9 cellular contexts compared by ENCODE assay signal in genomic region chr9:35882265-35882848, GRCh38. TPM values are rescaled to one million over a fixed set of nuclear protein-coding genes. Genes with fewer than 3 reads are reported as not detected.
DNase-seq lines count a peak whose midpoint lies in the region; ATAC-seq and TF ChIP-seq lines count a peak whose summit lies in the region.
"Had no signal": no experiment of that assay in that cellular context is flagged by ENCODE, and none has a peak within 500 bp of the region (broad histone marks: within the 10 kb centered on the region; RNA-seq: fewer than 3 reads in every experiment).

No MANE protein-coding gene starts in this region.

- peaks cover 4% of the 10 kb centered on the region for H3K9me3 Mint-ChIP-seq in activated T-helper 17 cell treated with anti-CD3 and anti-CD28 coated beads, Interleukin-2, amount 50 U/mL, for 72 hours

- H3K36me3 Mint-ChIP-seq in activated T-helper 17 cell treated with anti-CD3 and anti-CD28 coated beads, Interleukin-2, amount 50 U/mL, for 72 hours (ENCODE audit: low read depth): no peaks in the 10 kb centered on the region

- ATAC-seq in activated T-helper 17 cell treated with anti-CD3 and anti-CD28 coated beads, Interleukin-2, amount 50 U/mL, for 72 hours (replicated peaks): peak; percentile 72
- ATAC-seq in HG02981 (IDR thresholded peaks at IDR 0.05; ENCODE audit: unreplicated experiment): no peak

- TF ChIP-seq EP300 in suprapubic skin (IDR thresholded peaks at IDR 0.05): no peak

- TF ChIP-seq CTCF in fibroblast of villous mesenchyme (IDR thresholded peaks at IDR 0.05; ENCODE audit: insufficient read depth, low read depth, low read length): peak; percentile 99
- TF ChIP-seq CTCF in suprapubic skin (IDR thresholded peaks at IDR 0.05): peak; percentile 93 to 95

- no peaks in the 10 kb centered on the region for H3K4me1 Mint-ChIP-seq in activated T-helper 17 cell treated with anti-CD3 and anti-CD28 coated beads, Interleukin-2, amount 50 U/mL, for 72 hours

- no peak for TF ChIP-seq POLR2A in suprapubic skin (IDR thresholded peaks at IDR 0.05)

- H3K4me3 ChIP-seq in fibroblast of villous mesenchyme (ENCODE audit: low read depth, low read length) (no peak overlapping the region), suprapubic skin (no peak overlapping the region)

- H3K27me3 ChIP-seq in suprapubic skin: no peaks in the 10 kb centered on the region

- 2% methylated on average over 4 of the region's 4 CpGs for WGBS in suprapubic skin

- peaks cover 3% of the 10 kb centered on the region for H3K4me1 ChIP-seq in suprapubic skin

- H3K27me3 Mint-ChIP-seq in activated T-helper 17 cell treated with anti-CD3 and anti-CD28 coated beads, Interleukin-2, amount 50 U/mL, for 72 hours: peaks cover 7% of the 10 kb centered on the region

- no peaks in the 10 kb centered on the region for H3K36me3 ChIP-seq in suprapubic skin

- DNase-seq in D341Med (ENCODE audit: low spot score): peak; percentile 83
- peak; percentile 62 for DNase-seq in LHCN-M2 (ENCODE audit: low read depth)
- DNase-seq in RPMI7951 (ENCODE audit: low read depth): peak; percentile 64
- DNase-seq in fibroblast of villous mesenchyme (ENCODE audit: low read depth): peak; percentile 78
- peak in 52 of 56 donors; percentile 8 to 90 (median 59) for DNase-seq in nucleus accumbens (lab: John Stamatoyannopoulos, UW)
- peak; percentile 88 to 93 for DNase-seq in suprapubic skin (ENCODE audit: low spot score in 2 of 2)

- H3K27ac ChIP-seq in suprapubic skin: no peak overlapping the region

- no peak overlapping the region for H3K27ac Mint-ChIP-seq in activated T-helper 17 cell treated with anti-CD3 and anti-CD28 coated beads, Interleukin-2, amount 50 U/mL, for 72 hours

- H3K4me3 Mint-ChIP-seq in activated T-helper 17 cell treated with anti-CD3 and anti-CD28 coated beads, Interleukin-2, amount 50 U/mL, for 72 hours: no peak overlapping the region

- H3K9me3 ChIP-seq in suprapubic skin: no peaks in the 10 kb centered on the region

RNA-seq across cellular contexts. Expression of gene OR13J1, which starts 12.2 kb away (rescaled TPM):
- total RNA-seq in LHCN-M2 (2014; rRNA removed) (not detected in 2 replicates), fibroblast of villous mesenchyme (not detected in 2 replicates), suprapubic skin (not detected)
- not detected for polyA plus RNA-seq in LHCN-M2 (2012)
- not detected in 2 replicates for total RNA-seq in RPMI7951 (2014; rRNA removed; shearing (Covaris generic))
- total RNA-seq in activated T-helper 17 cell treated with anti-CD3 and anti-CD28 coated beads, Interleukin-2, amount 50 U/mL, for 72 hours: not detected
- total RNA-seq: T-helper 2 cell treated with Interferon-gamma antibody and Interleukin-4, amounts not matched to agents 100 ng/mL and 5 ng/mL, for 36 hours had no signal

RNA-seq across cellular contexts. Expression of gene HRCT1, which starts 23.6 kb away (rescaled TPM):
- 1.5 and 2.1 TPM in 2 replicates for total RNA-seq in LHCN-M2 (2014; rRNA removed)
- 5.0 TPM for polyA plus RNA-seq in LHCN-M2 (2012)
- 0.20 TPM in 1 of 2 replicates, not detected in the other for total RNA-seq in RPMI7951 (2014; rRNA removed; shearing (Covaris generic))
- not detected for total RNA-seq in activated T-helper 17 cell treated with anti-CD3 and anti-CD28 coated beads, Interleukin-2, amount 50 U/mL, for 72 hours
- 0.43 and 0.97 TPM in 2 replicates for total RNA-seq in fibroblast of villous mesenchyme
- total RNA-seq in suprapubic skin: 1 to 10 TPM; 1.2 to 5.8 (median 2.9) TPM
- total RNA-seq: T-helper 2 cell treated with Interferon-gamma antibody and Interleukin-4, amounts not matched to agents 100 ng/mL and 5 ng/mL, for 36 hours had no signal

RNA-seq across cellular contexts. Expression of gene SPAAR, which starts 26.9 kb away (rescaled TPM):
- total RNA-seq in LHCN-M2 (2014; rRNA removed): 0.17 and 0.38 TPM in 2 replicates
- 0.55 TPM for polyA plus RNA-seq in LHCN-M2 (2012)
- not detected in 2 replicates for total RNA-seq in RPMI7951 (2014; rRNA removed; shearing (Covaris generic))
- total RNA-seq in activated T-helper 17 cell treated with anti-CD3 and anti-CD28 coated beads, Interleukin-2, amount 50 U/mL, for 72 hours: not detected
- total RNA-seq in fibroblast of villous mesenchyme: not detected in 2 replicates
- total RNA-seq in suprapubic skin: 1 to 10 TPM in 2 of 4 donors, under 1 TPM in 1, not detected in 1; 0.49 to 1.3 (median 1.1) TPM
- total RNA-seq: T-helper 2 cell treated with Interferon-gamma antibody and Interleukin-4, amounts not matched to agents 100 ng/mL and 5 ng/mL, for 36 hours had no signal

RNA-seq across cellular contexts. Expression of gene TMEM8B, which starts 53.3 kb away (rescaled TPM):
- 2.8 and 3.6 TPM in 2 replicates for total RNA-seq in LHCN-M2 (2014; rRNA removed)
- 11.5 TPM for polyA plus RNA-seq in LHCN-M2 (2012)
- total RNA-seq in RPMI7951 (2014; rRNA removed; shearing (Covaris generic)): 1.4 and 1.9 TPM in 2 replicates
- 1 to 10 TPM; 2.4 to 6.8 TPM for total RNA-seq in activated T-helper 17 cell treated with anti-CD3 and anti-CD28 coated beads, Interleukin-2, amount 50 U/mL, for 72 hours
- total RNA-seq in fibroblast of villous mesenchyme: 0.86 and 1.9 TPM in 2 replicates
- total RNA-seq in suprapubic skin: 10 to 100 TPM in 1 of 4 donors, 1 to 10 TPM in 3; 5.0 to 11.7 (median 8.0) TPM

RNA-seq across cellular contexts. Expression of gene FAM221B, which starts 53.8 kb away (rescaled TPM):
- total RNA-seq in LHCN-M2 (2014; rRNA removed) (not detected in 2 replicates), fibroblast of villous mesenchyme (not detected in 2 replicates), suprapubic skin (not detected)
- polyA plus RNA-seq in LHCN-M2 (2012): not detected
- not detected in 2 replicates for total RNA-seq in RPMI7951 (2014; rRNA removed; shearing (Covaris generic))
- not detected for total RNA-seq in activated T-helper 17 cell treated with anti-CD3 and anti-CD28 coated beads, Interleukin-2, amount 50 U/mL, for 72 hours
- total RNA-seq: T-helper 2 cell treated with Interferon-gamma antibody and Interleukin-4, amounts not matched to agents 100 ng/mL and 5 ng/mL, for 36 hours had no signal
